ENCODE assay signal across 1 cellular context in genomic region chr1:25568834-25569598, GRCh38.
TF ChIP-seq lines count a peak whose summit lies in the region.

No MANE protein-coding gene starts in this region.

TF ChIP-seq in K562, 482 proteins besides CTCF, POLR2A, EP300 and RAD21 (continued from another document):
- TF ChIP-seq, protein P1, sequence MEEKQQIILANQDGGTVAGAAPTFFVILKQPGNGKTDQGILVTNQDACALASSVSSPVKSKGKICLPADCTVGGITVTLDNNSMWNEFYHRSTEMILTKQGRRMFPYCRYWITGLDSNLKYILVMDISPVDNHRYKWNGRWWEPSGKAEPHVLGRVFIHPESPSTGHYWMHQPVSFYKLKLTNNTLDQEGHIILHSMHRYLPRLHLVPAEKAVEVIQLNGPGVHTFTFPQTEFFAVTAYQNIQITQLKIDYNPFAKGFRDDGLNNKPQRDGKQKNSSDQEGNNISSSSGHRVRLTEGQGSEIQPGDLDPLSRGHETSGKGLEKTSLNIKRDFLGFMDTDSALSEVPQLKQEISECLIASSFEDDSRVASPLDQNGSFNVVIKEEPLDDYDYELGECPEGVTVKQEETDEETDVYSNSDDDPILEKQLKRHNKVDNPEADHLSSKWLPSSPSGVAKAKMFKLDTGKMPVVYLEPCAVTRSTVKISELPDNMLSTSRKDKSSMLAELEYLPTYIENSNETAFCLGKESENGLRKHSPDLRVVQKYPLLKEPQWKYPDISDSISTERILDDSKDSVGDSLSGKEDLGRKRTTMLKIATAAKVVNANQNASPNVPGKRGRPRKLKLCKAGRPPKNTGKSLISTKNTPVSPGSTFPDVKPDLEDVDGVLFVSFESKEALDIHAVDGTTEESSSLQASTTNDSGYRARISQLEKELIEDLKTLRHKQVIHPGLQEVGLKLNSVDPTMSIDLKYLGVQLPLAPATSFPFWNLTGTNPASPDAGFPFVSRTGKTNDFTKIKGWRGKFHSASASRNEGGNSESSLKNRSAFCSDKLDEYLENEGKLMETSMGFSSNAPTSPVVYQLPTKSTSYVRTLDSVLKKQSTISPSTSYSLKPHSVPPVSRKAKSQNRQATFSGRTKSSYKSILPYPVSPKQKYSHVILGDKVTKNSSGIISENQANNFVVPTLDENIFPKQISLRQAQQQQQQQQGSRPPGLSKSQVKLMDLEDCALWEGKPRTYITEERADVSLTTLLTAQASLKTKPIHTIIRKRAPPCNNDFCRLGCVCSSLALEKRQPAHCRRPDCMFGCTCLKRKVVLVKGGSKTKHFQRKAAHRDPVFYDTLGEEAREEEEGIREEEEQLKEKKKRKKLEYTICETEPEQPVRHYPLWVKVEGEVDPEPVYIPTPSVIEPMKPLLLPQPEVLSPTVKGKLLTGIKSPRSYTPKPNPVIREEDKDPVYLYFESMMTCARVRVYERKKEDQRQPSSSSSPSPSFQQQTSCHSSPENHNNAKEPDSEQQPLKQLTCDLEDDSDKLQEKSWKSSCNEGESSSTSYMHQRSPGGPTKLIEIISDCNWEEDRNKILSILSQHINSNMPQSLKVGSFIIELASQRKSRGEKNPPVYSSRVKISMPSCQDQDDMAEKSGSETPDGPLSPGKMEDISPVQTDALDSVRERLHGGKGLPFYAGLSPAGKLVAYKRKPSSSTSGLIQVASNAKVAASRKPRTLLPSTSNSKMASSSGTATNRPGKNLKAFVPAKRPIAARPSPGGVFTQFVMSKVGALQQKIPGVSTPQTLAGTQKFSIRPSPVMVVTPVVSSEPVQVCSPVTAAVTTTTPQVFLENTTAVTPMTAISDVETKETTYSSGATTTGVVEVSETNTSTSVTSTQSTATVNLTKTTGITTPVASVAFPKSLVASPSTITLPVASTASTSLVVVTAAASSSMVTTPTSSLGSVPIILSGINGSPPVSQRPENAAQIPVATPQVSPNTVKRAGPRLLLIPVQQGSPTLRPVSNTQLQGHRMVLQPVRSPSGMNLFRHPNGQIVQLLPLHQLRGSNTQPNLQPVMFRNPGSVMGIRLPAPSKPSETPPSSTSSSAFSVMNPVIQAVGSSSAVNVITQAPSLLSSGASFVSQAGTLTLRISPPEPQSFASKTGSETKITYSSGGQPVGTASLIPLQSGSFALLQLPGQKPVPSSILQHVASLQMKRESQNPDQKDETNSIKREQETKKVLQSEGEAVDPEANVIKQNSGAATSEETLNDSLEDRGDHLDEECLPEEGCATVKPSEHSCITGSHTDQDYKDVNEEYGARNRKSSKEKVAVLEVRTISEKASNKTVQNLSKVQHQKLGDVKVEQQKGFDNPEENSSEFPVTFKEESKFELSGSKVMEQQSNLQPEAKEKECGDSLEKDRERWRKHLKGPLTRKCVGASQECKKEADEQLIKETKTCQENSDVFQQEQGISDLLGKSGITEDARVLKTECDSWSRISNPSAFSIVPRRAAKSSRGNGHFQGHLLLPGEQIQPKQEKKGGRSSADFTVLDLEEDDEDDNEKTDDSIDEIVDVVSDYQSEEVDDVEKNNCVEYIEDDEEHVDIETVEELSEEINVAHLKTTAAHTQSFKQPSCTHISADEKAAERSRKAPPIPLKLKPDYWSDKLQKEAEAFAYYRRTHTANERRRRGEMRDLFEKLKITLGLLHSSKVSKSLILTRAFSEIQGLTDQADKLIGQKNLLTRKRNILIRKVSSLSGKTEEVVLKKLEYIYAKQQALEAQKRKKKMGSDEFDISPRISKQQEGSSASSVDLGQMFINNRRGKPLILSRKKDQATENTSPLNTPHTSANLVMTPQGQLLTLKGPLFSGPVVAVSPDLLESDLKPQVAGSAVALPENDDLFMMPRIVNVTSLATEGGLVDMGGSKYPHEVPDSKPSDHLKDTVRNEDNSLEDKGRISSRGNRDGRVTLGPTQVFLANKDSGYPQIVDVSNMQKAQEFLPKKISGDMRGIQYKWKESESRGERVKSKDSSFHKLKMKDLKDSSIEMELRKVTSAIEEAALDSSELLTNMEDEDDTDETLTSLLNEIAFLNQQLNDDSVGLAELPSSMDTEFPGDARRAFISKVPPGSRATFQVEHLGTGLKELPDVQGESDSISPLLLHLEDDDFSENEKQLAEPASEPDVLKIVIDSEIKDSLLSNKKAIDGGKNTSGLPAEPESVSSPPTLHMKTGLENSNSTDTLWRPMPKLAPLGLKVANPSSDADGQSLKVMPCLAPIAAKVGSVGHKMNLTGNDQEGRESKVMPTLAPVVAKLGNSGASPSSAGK (IDR thresholded peaks at IDR 0.05) = no peak
- TF ChIP-seq FIP1L1 (IDR thresholded peaks at IDR 0.05; ENCODE audit: low read depth, low read length, poor library complexity, severe bottlenecking) (no peak), MAX (CRISPR knock-in tag; IDR thresholded peaks at IDR 0.05) (peak; percentile 76), ZNF444 (CRISPR knock-in tag; IDR thresholded peaks at IDR 0.05) (no peak), L3MBTL2 (IDR thresholded peaks at IDR 0.05) (peak; percentile 15; the same call in 1 of the 2 replicates), BCOR (IDR thresholded peaks at IDR 0.05) (0 out of 2 replicates have a peak, but pooled peaks have one; percentile 11), ATF1 (CRISPR knock-in tag; IDR thresholded peaks at IDR 0.05) (no peak), ATF1 (tag; IDR thresholded peaks at IDR 0.05) (peak; percentile 30; the same call in 1 of the 2 replicates), SMARCA4 (IDR thresholded peaks at IDR 0.05) (peak; percentile 87), TCF3 (CRISPR knock-in tag; IDR thresholded peaks at IDR 0.05) (peak; percentile 15; the same call in 1 of the 2 replicates), ZFX (CRISPR knock-in tag; IDR thresholded peaks at IDR 0.05) (peak; percentile 49), E2F6 (IDR thresholded peaks at IDR 0.05; ENCODE audit: borderline replicate concordance in 1 of 2, extremely low read depth in 1 of 2, insufficient read depth in 1 of 2, insufficient read length in 1 of 2, low read depth in 1 of 2, low read length in 1 of 2, poor library complexity in 1 of 2, severe bottlenecking in 1 of 2) (peak in 1 of 2 experiments; percentile 41), SREBF1 (IDR thresholded peaks at IDR 0.05; ENCODE audit: borderline replicate concordance, low read depth, low read length) (no peak), BCL6 (CRISPR knock-in tag; IDR thresholded peaks at IDR 0.05) (no peak), MYNN (IDR thresholded peaks at IDR 0.05) (peak; percentile 58; the same call in 1 of the 2 replicates), MYNN (CRISPR knock-in tag; IDR thresholded peaks at IDR 0.05) (no peak), POLR2G (IDR thresholded peaks at IDR 0.05; ENCODE audit: low read depth, low read length) (peak; percentile 49; the same call in 1 of the 2 replicates), ILK (tag; IDR thresholded peaks at IDR 0.05; ENCODE audit: borderline replicate concordance, low read depth) (no peak), JUNB (CRISPR knock-in tag; conservative IDR thresholded peaks at IDR 0.05) (0 out of 2 replicates have a peak, but pooled peaks have one; percentile 44), IFI16 (CRISPR knock-in tag; IDR thresholded peaks at IDR 0.05) (no peak), MCM3 (IDR thresholded peaks at IDR 0.05) (no peak), NR2C2 (CRISPR knock-in tag; IDR thresholded peaks at IDR 0.05) (peak; percentile 16; the same call in 1 of the 2 replicates), NR2C2 (tag; IDR thresholded peaks at IDR 0.05) (no peak), FOXM1 (IDR thresholded peaks at IDR 0.05; ENCODE audit: low read depth) (no peak), FOXM1 (CRISPR knock-in tag; IDR thresholded peaks at IDR 0.05; ENCODE audit: low read depth) (0 out of 2 replicates have a peak, but pooled peaks have one; percentile 14), CREM (IDR thresholded peaks at IDR 0.05; ENCODE audit: low read depth) (peak; percentile 48; the same call in 1 of the 2 replicates), CTBP1 (IDR thresholded peaks at IDR 0.05; ENCODE audit: borderline replicate concordance) (peak; percentile 49; the same call in 1 of the 2 replicates)
- TF ChIP-seq, protein P2, sequence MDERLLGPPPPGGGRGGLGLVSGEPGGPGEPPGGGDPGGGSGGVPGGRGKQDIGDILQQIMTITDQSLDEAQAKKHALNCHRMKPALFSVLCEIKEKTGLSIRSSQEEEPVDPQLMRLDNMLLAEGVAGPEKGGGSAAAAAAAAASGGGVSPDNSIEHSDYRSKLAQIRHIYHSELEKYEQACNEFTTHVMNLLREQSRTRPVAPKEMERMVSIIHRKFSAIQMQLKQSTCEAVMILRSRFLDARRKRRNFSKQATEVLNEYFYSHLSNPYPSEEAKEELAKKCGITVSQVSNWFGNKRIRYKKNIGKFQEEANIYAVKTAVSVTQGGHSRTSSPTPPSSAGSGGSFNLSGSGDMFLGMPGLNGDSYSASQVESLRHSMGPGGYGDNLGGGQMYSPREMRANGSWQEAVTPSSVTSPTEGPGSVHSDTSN (CRISPR knock-in tag; IDR thresholded peaks at IDR 0.05; ENCODE audit: low read depth) = no peak
- TF ChIP-seq, protein P2 (tag; conservative IDR thresholded peaks at IDR 0.05; ENCODE audit: low read depth) = no peak
- TF ChIP-seq, protein P3, sequence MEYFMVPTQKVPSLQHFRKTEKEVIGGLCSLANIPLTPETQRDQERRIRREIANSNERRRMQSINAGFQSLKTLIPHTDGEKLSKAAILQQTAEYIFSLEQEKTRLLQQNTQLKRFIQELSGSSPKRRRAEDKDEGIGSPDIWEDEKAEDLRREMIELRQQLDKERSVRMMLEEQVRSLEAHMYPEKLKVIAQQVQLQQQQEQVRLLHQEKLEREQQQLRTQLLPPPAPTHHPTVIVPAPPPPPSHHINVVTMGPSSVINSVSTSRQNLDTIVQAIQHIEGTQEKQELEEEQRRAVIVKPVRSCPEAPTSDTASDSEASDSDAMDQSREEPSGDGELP (CRISPR knock-in tag; IDR thresholded peaks at IDR 0.05; ENCODE audit: borderline replicate concordance) = peak; percentile 92
